ENCODE assay signal across 21 cellular contexts in genomic region chr18:27687351-27687979, GRCh38.
A peak's percentile ranks its signal among the peaks of the same experiment; 100 is the strongest.
DNase-seq lines count a peak whose midpoint lies in the region; ATAC-seq, FAIRE-seq and TF ChIP-seq lines count a peak whose summit lies in the region.
"Had no signal": no experiment of that assay in that cellular context is flagged by ENCODE, and none has a peak within 500 bp of the region (broad histone marks: within the 10 kb centered on the region; RNA-seq: fewer than 3 reads in every experiment).

No MANE protein-coding gene starts in this region.

- no peaks in the 10 kb centered on the region for H3K4me1 ChIP-seq in HEK293 (ENCODE audit: control insufficient read depth, insufficient read depth, low read length)
- no peaks in the 10 kb centered on the region for H3K4me1 ChIP-seq in K562 (replicated peaks in 1 of 2; ENCODE audit: control insufficient read depth in 2 of 2, insufficient read depth in 2 of 2, low read length in 2 of 2)
- H3K4me1 ChIP-seq: A549; BLaER1 treated with 17β-estradiol and CSF1 and Interleukin-3, amounts not matched to agents 10 nM and 100 nM; Caco-2 had no signal

- no peak overlapping the region for H3K4me3 ChIP-seq in HEK293 (ENCODE audit: low read depth, low read length)
- H3K4me3 ChIP-seq in K562, result no peak overlapping the region
- H3K4me3 ChIP-seq: A549; BLaER1 treated with 17β-estradiol and CSF1 and Interleukin-3, amounts not matched to agents 10 nM and 100 nM had no signal

- ATAC-seq in K562, result no peak
- ATAC-seq in GM21526 (IDR thresholded peaks at IDR 0.05; ENCODE audit: low FRiP score, unreplicated experiment), result no peak
- no peak for ATAC-seq in activated CD8-positive, alpha-beta T cell treated with anti-CD3 and anti-CD28 coated beads, Interleukin-2, amount 10 ng/mL, durations not matched to agents 7 days and 5 days
- ATAC-seq: A549; CD8-positive, alpha-beta T cell had no signal

- no peaks in the 10 kb centered on the region for H3K4me1 Mint-ChIP-seq in activated CD8-positive, alpha-beta T cell treated with anti-CD3 and anti-CD28 coated beads, Interleukin-2, amount 10 ng/mL, durations not matched to agents 7 days and 5 days (ENCODE audit: low read depth)
- H3K4me1 Mint-ChIP-seq: B cell had no signal

- H3K9me3 ChIP-seq in HEK293 (ENCODE audit: control insufficient read depth, insufficient read depth, low read depth, low read length), result no peaks in the 10 kb centered on the region
- H3K9me3 ChIP-seq in K562 (replicated peaks; ENCODE audit: control insufficient read depth, insufficient read depth, low read depth, low read length), result no peaks in the 10 kb centered on the region
- H3K9me3 ChIP-seq: A549, Caco-2 had no signal

- CTCF ChIA-PET in HEK293 (lab: Yijun Ruan, JAX) (interaction anchor here (1.0 to 1.3 kb wide), 2 partner anchors 62 to 63 kb away, joined by 4 to 5 read pairs; no protein-coding TSS in a partner anchor), K562 (lab: Yijun Ruan, JAX; ENCODE audit: low intra/inter-chr PET ratio) (no interaction called here)
- CTCF ChIA-PET in activated CD8-positive, alpha-beta T cell treated with anti-CD3 and anti-CD28 coated beads, Interleukin-2, amount 10 ng/mL, durations not matched to agents 7 days and 5 days (lab: Charles Lee), result no interaction called here

- in situ Hi-C loops in K562 (cut with MboI), result no loop called here

- no peak for FAIRE-seq in K562 (lab: Jason Lieb, UNC)
- FAIRE-seq in frontal cortex (lab: Jason Lieb, UNC), result peak; percentile 82
- FAIRE-seq: A549, D721Med, GM12891, GM19239 had no signal

- no peak overlapping the region for H3K9ac ChIP-seq in K562 (ENCODE audit: insufficient read depth in 1 of 2, low read depth in 2 of 2, low read length in 2 of 2)
- H3K9ac ChIP-seq: BLaER1 treated with 17β-estradiol and CSF1 and Interleukin-3, amounts not matched to agents 10 nM and 100 nM had no signal

- H3K27ac ChIP-seq in HEK293 (ENCODE audit: extremely low read depth, low read depth, low read length) (no peak overlapping the region), K562 (ENCODE audit: extremely low read depth, low read depth, low read length) (no peak overlapping the region)
- H3K27ac ChIP-seq: 22Rv1; A549; BLaER1 treated with 17β-estradiol and CSF1 and Interleukin-3, amounts not matched to agents 10 nM and 100 nM; C4-2B had no signal

- TF ChIP-seq POLR2A in K562 (conservative IDR thresholded peaks at IDR 0.05), result no peak

- no peaks in the 10 kb centered on the region for H3K36me3 Mint-ChIP-seq in activated CD8-positive, alpha-beta T cell treated with anti-CD3 and anti-CD28 coated beads, Interleukin-2, amount 10 ng/mL, durations not matched to agents 7 days and 5 days (ENCODE audit: low read depth)
- H3K36me3 Mint-ChIP-seq: CD8-positive, alpha-beta T cell had no signal

- H3K4me2 ChIP-seq in K562 (ENCODE audit: insufficient read depth, low read length), result no peak overlapping the region
- H3K4me2 ChIP-seq: A549; BLaER1 treated with 17β-estradiol and CSF1 and Interleukin-3, amounts not matched to agents 10 nM and 100 nM had no signal

- no peak for DNase-seq in K562 (ENCODE audit: extremely low read depth in 1 of 4, low spot score in 3 of 4)
- DNase-seq in frontal cortex (ENCODE audit: low spot score in 2 of 2), result no peak
- no peak for DNase-seq in medulla oblongata (ENCODE audit: extremely low spot score)
- no peak for DNase-seq in activated CD8-positive, alpha-beta T cell treated with anti-CD3 and anti-CD28 coated beads, Interleukin-2, amount 10 ng/mL, durations not matched to agents 7 days and 5 days
- DNase-seq: AML-193; Caco-2; Calu3; CD4-positive, alpha-beta T cell; CD8-positive, alpha-beta T cell; DMS79 treated with DMSO at 0.1 percent for 48 hours; GF-D8 had no signal

- H3K27me3 Mint-ChIP-seq in activated CD8-positive, alpha-beta T cell treated with anti-CD3 and anti-CD28 coated beads, Interleukin-2, amount 10 ng/mL, durations not matched to agents 7 days and 5 days (ENCODE audit: low read depth), result no peaks in the 10 kb centered on the region
- H3K27me3 Mint-ChIP-seq: B cell; CD4-positive, alpha-beta T cell had no signal

- H3K9me1 ChIP-seq in K562 (ENCODE audit: control insufficient read depth, insufficient read depth, low read length), result no peaks in the 10 kb centered on the region

- no peak for TF ChIP-seq RAD21 in K562 (CRISPR knock-in tag; conservative IDR thresholded peaks at IDR 0.05 in 1 of 2, IDR thresholded peaks at IDR 0.05 in 1 of 2)

- no TSS peak for BruUV-seq in K562 (replicated peaks; lab: Mats Ljungman, UMichigan)

- no peak for TF ChIP-seq EP300 in K562 (IDR thresholded peaks at IDR 0.05; ENCODE audit: low read length)

- intact Hi-C loops in K562 (cut with micrococcal nuclease), result no loop called here

- H3K79me2 ChIP-seq in K562 (ENCODE audit: control insufficient read depth, insufficient read depth, low read length), result no peaks in the 10 kb centered on the region

- no peak overlapping the region for H3K4me3 Mint-ChIP-seq in activated CD8-positive, alpha-beta T cell treated with anti-CD3 and anti-CD28 coated beads, Interleukin-2, amount 10 ng/mL, durations not matched to agents 7 days and 5 days
- H3K4me3 Mint-ChIP-seq: B cell; CD4-positive, alpha-beta T cell; CD8-positive, alpha-beta T cell had no signal

- no peaks in the 10 kb centered on the region for H3K36me3 ChIP-seq in HEK293 (ENCODE audit: control insufficient read depth in 2 of 2, insufficient read depth in 1 of 2, low read length in 2 of 2)
- no peaks in the 10 kb centered on the region for H3K36me3 ChIP-seq in K562 (ENCODE audit: control insufficient read depth, insufficient read depth, low read length)
- H3K36me3 ChIP-seq: BLaER1 treated with 17β-estradiol and CSF1 and Interleukin-3, amounts not matched to agents 10 nM and 100 nM had no signal

- POLR2A ChIA-PET in HEK293 (lab: Yijun Ruan, JAX), result no interaction called here
- POLR2A ChIA-PET in K562 (lab: Yijun Ruan, JAX), result no interaction called here
- POLR2A ChIA-PET in activated CD8-positive, alpha-beta T cell treated with anti-CD3 and anti-CD28 coated beads, Interleukin-2, amount 10 ng/mL, durations not matched to agents 7 days and 5 days (lab: Charles Lee), result no interaction called here

- H3K9me3 Mint-ChIP-seq in activated CD8-positive, alpha-beta T cell treated with anti-CD3 and anti-CD28 coated beads, Interleukin-2, amount 10 ng/mL, durations not matched to agents 7 days and 5 days (ENCODE audit: insufficient read depth), result peaks cover 4% of the 10 kb centered on the region

- no peaks in the 10 kb centered on the region for H3K27me3 ChIP-seq in K562 (ENCODE audit: control insufficient read depth in 2 of 2, insufficient read depth in 2 of 2, low read length in 2 of 2)
- H3K27me3 ChIP-seq: BLaER1 treated with 17β-estradiol and CSF1 and Interleukin-3, amounts not matched to agents 10 nM and 100 nM had no signal

- no peak overlapping the region for H2AFZ ChIP-seq in K562 (ENCODE audit: low read depth, low read length)

- H4K20me1 ChIP-seq in K562 (replicated peaks; ENCODE audit: control insufficient read depth, insufficient read depth, low read length), result no peaks in the 10 kb centered on the region
- H4K20me1 ChIP-seq: BLaER1 treated with 17β-estradiol and CSF1 and Interleukin-3, amounts not matched to agents 10 nM and 100 nM had no signal

- H3K27ac Mint-ChIP-seq in activated CD8-positive, alpha-beta T cell treated with anti-CD3 and anti-CD28 coated beads, Interleukin-2, amount 10 ng/mL, durations not matched to agents 7 days and 5 days, result no peak overlapping the region
- H3K27ac Mint-ChIP-seq: B cell; CD4-positive, alpha-beta T cell; CD8-positive, alpha-beta T cell had no signal

- TF ChIP-seq CTCF in HEK293 (tag by site-specific recombination; IDR thresholded peaks at IDR 0.05) (no peak), K562 (IDR thresholded peaks at IDR 0.05 in 2 of 3, conservative IDR thresholded peaks at IDR 0.05 in 1 of 3; ENCODE audit: insufficient read depth in 2 of 3, low read depth in 1 of 3, low read length in 3 of 3) (no peak)

TF ChIP-seq in HEK293, 187 proteins besides CTCF, POLR2A, EP300 and RAD21:
- TF ChIP-seq SETDB1 (IDR thresholded peaks at IDR 0.05; ENCODE audit: insufficient read length, low read length) (peak; percentile 99), ZNF664 (tag by site-specific recombination; IDR thresholded peaks at IDR 0.05) (peak; percentile 42; the same call in 1 of the 2 replicates), MYNN (tag by site-specific recombination; IDR thresholded peaks at IDR 0.05; ENCODE audit: borderline replicate concordance) (no peak)

TF ChIP-seq in K562, 482 proteins besides CTCF, POLR2A, EP300 and RAD21:
- 0 out of 2 replicates have a peak, but pooled peaks have one; percentile 16 for TF ChIP-seq ZNF507 (tag; conservative IDR thresholded peaks at IDR 0.05)
- TF ChIP-seq THRA (IDR thresholded peaks at IDR 0.05), result no peak
TF ChIP-seq in K562: peak in this region for 1.

Comparison
In these comparisons a context has a peak if more than half of its experiments do, and no peak if none do; other contexts are left out.
1. Of the 44 proteins assayed by ChIP-seq in both K562 and HEK293: peak only in K562: none; only in HEK293: SETDB1; in both: none; in neither: 43.